1 cellular context compared by ENCODE assay signal in genomic region chr15:58761010-58761388, GRCh38.
A peak's percentile ranks its signal among the peaks of the same experiment; 100 is the strongest.
TF ChIP-seq lines count a peak whose summit lies in the region.

No MANE protein-coding gene starts in this region.

TF ChIP-seq in HepG2, 621 proteins besides CTCF, POLR2A, EP300 and RAD21:
- peak; percentile 53 for TF ChIP-seq STAG1 (CRISPR knock-in tag; IDR thresholded peaks at IDR 0.05)
- no peak for TF ChIP-seq ZNF615 (CRISPR knock-in tag; IDR thresholded peaks at IDR 0.05; ENCODE audit: borderline replicate concordance)
- TF ChIP-seq SP4 (CRISPR knock-in tag; IDR thresholded peaks at IDR 0.05) = no peak
- TF ChIP-seq GABPB1 (CRISPR knock-in tag; IDR thresholded peaks at IDR 0.05) = no peak
- TF ChIP-seq BHLHE40 (IDR thresholded peaks at IDR 0.05; ENCODE audit: low read length) = no peak
- no peak for TF ChIP-seq ZNF841 (CRISPR knock-in tag; IDR thresholded peaks at IDR 0.05; ENCODE audit: borderline replicate concordance)
- TF ChIP-seq ZBTB43 (CRISPR knock-in tag; conservative IDR thresholded peaks at IDR 0.05) = no peak
- peak; percentile 65 for TF ChIP-seq ZNF770 (CRISPR knock-in tag; IDR thresholded peaks at IDR 0.05)
- TF ChIP-seq MLX (CRISPR knock-in tag; IDR thresholded peaks at IDR 0.05) = no peak
- TF ChIP-seq ZNF121 (CRISPR knock-in tag; IDR thresholded peaks at IDR 0.05) = peak; percentile 47; the same call in 1 of the 2 replicates
